ENCODE assay signal across 8 cellular contexts in the genomic region with DNA sequence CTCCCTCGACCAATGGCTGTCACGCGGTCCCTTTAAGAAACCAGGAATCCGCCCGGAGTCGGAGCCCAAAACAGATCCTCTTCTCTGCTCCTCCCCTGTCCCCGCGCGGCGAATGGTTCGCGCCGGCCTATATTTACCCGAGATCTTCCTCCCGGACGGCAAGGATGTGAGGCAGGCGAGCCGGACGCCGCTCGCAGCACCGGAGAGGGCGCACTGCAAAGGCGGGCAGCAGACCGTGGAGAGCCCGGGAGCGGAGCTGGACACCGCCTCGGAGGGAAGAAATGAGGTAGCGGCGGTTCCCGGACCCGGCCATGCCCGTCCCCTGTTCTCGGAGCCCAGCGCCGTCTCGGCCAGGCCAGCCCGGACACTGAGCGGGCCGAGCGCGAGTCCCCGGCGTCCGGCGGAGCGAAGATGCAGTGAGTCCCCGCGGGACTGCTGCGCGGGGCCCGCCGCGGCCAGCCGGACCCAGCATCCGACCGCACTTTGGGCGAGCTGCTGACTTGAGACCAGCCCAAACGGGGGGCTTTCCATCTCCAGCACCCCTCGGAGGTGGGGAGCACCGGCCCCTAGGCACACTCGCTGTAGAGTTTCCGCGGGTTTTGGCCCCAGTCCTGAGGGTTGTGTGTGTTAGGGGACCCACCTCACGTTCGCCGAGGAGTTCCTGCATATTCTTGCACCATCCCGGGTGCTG. TPM values are rescaled to one million over a fixed set of nuclear protein-coding genes. Genes with fewer than 3 reads are reported as not detected.
DNase-seq lines count a peak whose midpoint lies in the region; ATAC-seq and TF ChIP-seq lines count a peak whose summit lies in the region.

A gene with protein sequence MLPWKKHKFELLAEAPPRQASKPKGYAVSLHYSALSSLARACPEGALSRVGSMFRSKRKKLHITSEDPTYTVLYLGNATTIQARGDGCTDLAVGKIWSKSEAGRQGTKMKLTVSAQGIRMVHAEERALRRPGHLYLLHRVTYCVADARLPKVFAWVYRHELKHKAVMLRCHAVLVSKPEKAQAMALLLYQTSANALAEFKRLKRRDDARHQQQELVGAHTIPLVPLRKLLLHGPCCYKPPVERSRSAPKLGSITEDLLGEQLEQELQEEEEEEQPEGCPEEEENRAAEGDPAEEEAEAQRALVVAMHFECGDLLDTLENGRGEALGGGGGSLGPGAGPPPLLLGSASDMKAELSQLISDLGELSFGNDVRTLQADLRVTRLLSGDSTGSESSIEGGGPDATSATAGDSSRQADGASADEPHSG (plus strand): TSS at position 161 of the 691 bp plus-strand sequence. CDS start 944 bp downstream, outside the sequence.

- H3K9me3 Mint-ChIP-seq in nephron, result no peaks in the 10 kb centered on the region

- H3K27me3 Mint-ChIP-seq in nephron (ENCODE audit: low read depth), result peaks cover 34% of the 10 kb centered on the region

- DNase-seq in CD1c-positive myeloid dendritic cell (ENCODE audit: extremely low spot score) (peak; percentile 93), GM20000 (ENCODE audit: low spot score) (peak; percentile 86), LHCN-M2 (ENCODE audit: low read depth) (peak; percentile 92), SHP77 (lab: John Stamatoyannopoulos, UW) (peak; percentile 53 to 58), activated gamma-delta T cell (lab: John Stamatoyannopoulos, UW) (peak; percentile 49), fibroblast of the conjunctiva (ENCODE audit: low read depth) (peak; percentile 90)
- DNase-seq in stimulated activated naive CD8-positive, alpha-beta T cell treated with anti-CD3 and anti-CD28 coated beads, Interleukin-15, Interleukin-2, amounts not matched to agents 100 U/mL and 50 U/mL, for 24 hours, result peak; percentile 83

- peak within 1 kb of the TSS; percentile 92 to 99 (median 98) for H3K4me3 Mint-ChIP-seq in nephron

- H3K27ac Mint-ChIP-seq in nephron, result peak within 1 kb of the TSS; percentile 41 to 92 (median 71)

- H3K36me3 Mint-ChIP-seq in nephron (ENCODE audit: low read depth), result no peaks in the 10 kb centered on the region

- ATAC-seq in stimulated activated naive CD8-positive, alpha-beta T cell treated with anti-CD3 and anti-CD28 coated beads, Interleukin-15, Interleukin-2, amounts not matched to agents 100 U/mL and 50 U/mL, for 24 hours, result peak; percentile 50

- TF ChIP-seq CTCF in GM20000 (IDR thresholded peaks at IDR 0.05; ENCODE audit: extremely low read depth, missing control alignments), result no peak
- TF ChIP-seq CTCF in nephron (IDR thresholded peaks at IDR 0.05; ENCODE audit: unreplicated experiment in 3 of 3), result peak in 1 of 3 experiments; percentile 22

- peaks cover 40% of the 10 kb centered on the region for H3K4me1 Mint-ChIP-seq in nephron

RNA-seq across cellular contexts. Expression of the gene that starts here (rescaled TPM):
- total RNA-seq in LHCN-M2 (2014; rRNA removed), result 1.3 and 1.8 TPM in 2 replicates
- polyA plus RNA-seq in LHCN-M2 (2012), result 0.68 TPM

Comparison
In these comparisons a context has a peak if more than half of its experiments do, and no peak if none do; other contexts are left out.
1. Peak in every context shown above with its lines: DNase-seq and ATAC-seq.